Comparison of ENCODE assay signal across 9 cellular contexts in the genomic region with DNA sequence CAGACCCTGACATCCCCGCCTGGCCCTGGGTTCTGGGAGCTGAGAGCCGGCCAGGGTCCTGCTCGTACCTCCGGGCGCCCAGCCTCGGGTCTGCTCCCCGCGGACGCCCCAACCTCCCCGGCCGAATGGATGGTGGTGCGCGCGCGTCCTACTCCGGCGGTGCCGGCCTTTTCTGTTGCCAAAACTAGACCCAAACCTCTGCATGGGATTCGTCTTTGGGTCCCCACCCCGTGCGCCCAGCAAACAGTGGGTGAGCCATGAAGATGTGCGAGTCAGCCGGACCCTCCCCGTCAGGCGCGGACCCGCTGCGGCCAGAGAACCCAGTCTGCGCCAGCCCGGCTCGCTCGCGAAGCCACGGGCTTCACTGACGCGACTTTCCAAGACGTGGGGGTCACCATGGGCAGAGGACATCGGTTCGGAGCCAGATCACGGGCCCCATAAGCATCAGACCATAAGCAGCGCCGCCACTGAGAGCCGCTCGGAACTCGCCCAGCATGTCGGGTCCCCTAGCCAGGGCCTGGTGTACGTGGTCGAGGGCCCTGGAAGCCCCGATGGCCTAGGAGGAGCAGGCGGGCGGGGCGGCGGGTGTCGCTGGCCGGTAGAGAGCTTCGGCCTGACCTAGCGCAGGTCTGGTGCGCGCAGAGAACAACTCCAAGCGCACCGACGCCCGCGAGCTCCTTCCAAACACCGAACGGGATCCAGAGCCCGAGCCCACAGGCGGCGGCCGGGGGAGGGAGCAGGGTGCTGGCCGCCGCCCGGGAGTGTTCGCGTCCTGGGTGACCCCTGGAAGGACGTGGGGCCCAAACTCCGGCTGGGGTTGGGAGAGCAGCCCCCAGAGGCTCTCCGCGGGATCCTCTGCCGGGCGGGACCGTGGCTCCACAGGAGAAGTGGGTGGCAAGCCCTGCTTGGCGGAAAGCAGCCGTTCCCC. TPM values are rescaled to one million over a fixed set of nuclear protein-coding genes. Genes with fewer than 3 reads are reported as not detected.
A peak's percentile ranks its signal among the peaks of the same experiment; 100 is the strongest.
DNase-seq lines count a peak whose midpoint lies in the region; ATAC-seq and TF ChIP-seq lines count a peak whose summit lies in the region.
"Had no signal": no experiment of that assay in that cellular context is flagged by ENCODE, and none has a peak within 500 bp of the region (broad histone marks: within the 10 kb centered on the region; RNA-seq: fewer than 3 reads in every experiment).

No MANE protein-coding gene starts in this region.

- H3K9me3 ChIP-seq in CD8-positive, alpha-beta T cell (ENCODE audit: low read length): no peaks in the 10 kb centered on the region
- no peaks in the 10 kb centered on the region for H3K9me3 ChIP-seq in HUES48 (ENCODE audit: control insufficient read depth, insufficient read depth, low read length)

- peaks cover 37% of the 10 kb centered on the region for H3K27me3 Mint-ChIP-seq in CD8-positive, alpha-beta T cell (ENCODE audit: low read depth)
- no peaks in the 10 kb centered on the region for H3K27me3 Mint-ChIP-seq in MCF 10A (ENCODE audit: insufficient read depth, unreplicated experiment)
- H3K27me3 Mint-ChIP-seq in natural killer cell treated with Interleukin-12 subunit alpha and Interleukin-12 subunit beta and Interleukin-15 and Interleukin-18, amount 100 ng/mL, for 72 hours: peaks cover 22 to 28% of the 10 kb centered on the region in 2 donors

- no peak overlapping the region for H3K27ac ChIP-seq in CD8-positive, alpha-beta T cell (ENCODE audit: low read depth, low read length)
- H3K27ac ChIP-seq in HUES48 (ENCODE audit: low read depth, low read length): no peak overlapping the region

- TF ChIP-seq CTCF in CD8-positive, alpha-beta T cell (IDR thresholded peaks at IDR 0.05): no peak
- no peak for TF ChIP-seq CTCF in MCF 10A (IDR thresholded peaks at IDR 0.05; ENCODE audit: unreplicated experiment)

- no TSS peak for BruUV-seq in MCF 10A (replicated peaks; lab: Mats Ljungman, UMichigan)

- H3K36me3 ChIP-seq in CD8-positive, alpha-beta T cell (ENCODE audit: insufficient read depth, low read length): peaks cover 6% of the 10 kb centered on the region
- peaks cover 19% of the 10 kb centered on the region for H3K36me3 ChIP-seq in HUES48 (ENCODE audit: control insufficient read depth, insufficient read depth, low read length)

- no peak overlapping the region for H3K9ac ChIP-seq in HUES48 (ENCODE audit: low read depth, low read length)

- POLR2A ChIA-PET in CD8-positive, alpha-beta T cell (lab: Charles Lee): interaction anchor here (1.0 kb wide), 1 partner anchor 11 kb away, joined by 5 read pairs; no protein-coding TSS in a partner anchor
- POLR2A ChIA-PET in MCF 10A (lab: Yijun Ruan, JAX): interaction anchor here (0.6 kb wide), 1 partner anchor 9 kb away, joined by 4 read pairs; no protein-coding TSS in a partner anchor

- H3K4me3 ChIP-seq in CD8-positive, alpha-beta T cell (ENCODE audit: low read depth, low read length): peak overlapping the region; percentile 19
- H3K4me3 ChIP-seq in HUES48 (ENCODE audit: low read depth, low read length): peak overlapping the region; percentile 95

- no peak for ATAC-seq in CD8-positive, alpha-beta T cell
- no peak for ATAC-seq in natural killer cell treated with Interleukin-12 subunit alpha and Interleukin-12 subunit beta and Interleukin-15 and Interleukin-18, amount 100 ng/mL, for 72 hours
- ATAC-seq in GM21737 (IDR thresholded peaks at IDR 0.05; ENCODE audit: unreplicated experiment) (no peak), GM21447 (IDR thresholded peaks at IDR 0.05; ENCODE audit: unreplicated experiment) (no peak), HG03025 (IDR thresholded peaks at IDR 0.05; ENCODE audit: low FRiP score, unreplicated experiment) (no peak)
- ATAC-seq: left colon had no signal

- H3K4me1 ChIP-seq in CD8-positive, alpha-beta T cell (ENCODE audit: insufficient read depth, low read length): peaks cover 38% of the 10 kb centered on the region
- H3K4me1 ChIP-seq in HUES48 (ENCODE audit: control insufficient read depth, insufficient read depth, low read length): peaks cover 8% of the 10 kb centered on the region; the same call in 1 of the 2 replicates

- H3K4me3 Mint-ChIP-seq in CD8-positive, alpha-beta T cell: peak overlapping the region; percentile 55
- H3K4me3 Mint-ChIP-seq in MCF 10A (ENCODE audit: unreplicated experiment): peak overlapping the region; percentile 43
- H3K4me3 Mint-ChIP-seq in natural killer cell treated with Interleukin-12 subunit alpha and Interleukin-12 subunit beta and Interleukin-15 and Interleukin-18, amount 100 ng/mL, for 72 hours: peak overlapping the region; percentile 15

- CTCF ChIA-PET in CD8-positive, alpha-beta T cell (lab: Charles Lee): no interaction called here
- CTCF ChIA-PET in MCF 10A (lab: Yijun Ruan, JAX): interaction anchor here (0.5 to 1.2 kb wide), 4 partner anchors 16 to 1864 kb away, joined by 3 to 5 read pairs (median 3); no protein-coding TSS in a partner anchor

- H3K27me3 ChIP-seq in CD8-positive, alpha-beta T cell (ENCODE audit: insufficient read depth, low read length): peaks cover 26% of the 10 kb centered on the region
- peaks cover 61% of the 10 kb centered on the region for H3K27me3 ChIP-seq in HUES48 (ENCODE audit: control insufficient read depth, insufficient read depth, low read length)

- intact Hi-C loops in CD8-positive, alpha-beta T cell (cut with DNase I, micrococcal nuclease): loop anchor here in 1 of 2 experiments (2.0 kb wide), 1 partner anchor 206 kb away; the partner anchor contains the start of genes CEP104 and DFFB
- intact Hi-C loops in MCF 10A (cut with micrococcal nuclease): no loop called here

- peaks cover 20% of the 10 kb centered on the region for H3K36me3 Mint-ChIP-seq in CD8-positive, alpha-beta T cell
- peaks cover 5% of the 10 kb centered on the region for H3K36me3 Mint-ChIP-seq in MCF 10A (ENCODE audit: insufficient read depth, unreplicated experiment)
- H3K36me3 Mint-ChIP-seq in natural killer cell treated with Interleukin-12 subunit alpha and Interleukin-12 subunit beta and Interleukin-15 and Interleukin-18, amount 100 ng/mL, for 72 hours: no peaks in the 10 kb centered on the region

- no peak overlapping the region for H3K27ac Mint-ChIP-seq in CD8-positive, alpha-beta T cell
- H3K27ac Mint-ChIP-seq in MCF 10A (ENCODE audit: low read depth, unreplicated experiment): no peak overlapping the region
- H3K27ac Mint-ChIP-seq in natural killer cell treated with Interleukin-12 subunit alpha and Interleukin-12 subunit beta and Interleukin-15 and Interleukin-18, amount 100 ng/mL, for 72 hours: no peak overlapping the region

- no peak for DNase-seq in CD8-positive, alpha-beta T cell
- DNase-seq in MCF 10A (ENCODE audit: unreplicated experiment): no peak
- no peak for DNase-seq in natural killer cell treated with Interleukin-12 subunit alpha and Interleukin-12 subunit beta and Interleukin-15 and Interleukin-18, amount 100 ng/mL, for 72 hours (ENCODE audit: low spot score)
- DNase-seq in NCI-H1417 (lab: John Stamatoyannopoulos, UW): no peak

- H3K9me3 Mint-ChIP-seq in CD8-positive, alpha-beta T cell: no peaks in the 10 kb centered on the region
- no peaks in the 10 kb centered on the region for H3K9me3 Mint-ChIP-seq in MCF 10A (ENCODE audit: unreplicated experiment)
- no peaks in the 10 kb centered on the region for H3K9me3 Mint-ChIP-seq in natural killer cell treated with Interleukin-12 subunit alpha and Interleukin-12 subunit beta and Interleukin-15 and Interleukin-18, amount 100 ng/mL, for 72 hours

- peaks cover 32% of the 10 kb centered on the region for H3K4me1 Mint-ChIP-seq in CD8-positive, alpha-beta T cell (ENCODE audit: low read depth)
- peaks cover 7% of the 10 kb centered on the region for H3K4me1 Mint-ChIP-seq in MCF 10A (ENCODE audit: insufficient read depth, unreplicated experiment)
- H3K4me1 Mint-ChIP-seq in natural killer cell treated with Interleukin-12 subunit alpha and Interleukin-12 subunit beta and Interleukin-15 and Interleukin-18, amount 100 ng/mL, for 72 hours (ENCODE audit: low read depth in 2 of 2): peaks cover 12 to 16% of the 10 kb centered on the region in 2 donors

RNA-seq across cellular contexts. Expression of gene TP73, which starts 1.0 kb away (rescaled TPM):
- not detected for total RNA-seq in CD8-positive, alpha-beta T cell
- total RNA-seq in MCF 10A (2022): 0.37 and 0.82 TPM in 2 replicates
- 1 to 10 TPM; 1.5 to 5.7 TPM for total RNA-seq in natural killer cell treated with Interleukin-12 subunit alpha and Interleukin-12 subunit beta and Interleukin-15 and Interleukin-18, amount 100 ng/mL, for 72 hours

RNA-seq across cellular contexts. Expression of gene WRAP73, which starts 1.4 kb away (rescaled TPM):
- 10 to 100 TPM; 23.7 to 27.5 TPM for total RNA-seq in CD8-positive, alpha-beta T cell
- 25.3 and 29.8 TPM in 2 replicates for total RNA-seq in MCF 10A (2022)
- 10 to 100 TPM; 27.6 to 51.3 TPM for total RNA-seq in natural killer cell treated with Interleukin-12 subunit alpha and Interleukin-12 subunit beta and Interleukin-15 and Interleukin-18, amount 100 ng/mL, for 72 hours

RNA-seq across cellular contexts. Expression of gene TPRG1L, which starts 26.5 kb away (rescaled TPM):
- 10 to 100 TPM; 39.0 to 39.8 TPM for total RNA-seq in CD8-positive, alpha-beta T cell
- 21.9 and 29.7 TPM in 2 replicates for total RNA-seq in MCF 10A (2022)
- total RNA-seq in natural killer cell treated with Interleukin-12 subunit alpha and Interleukin-12 subunit beta and Interleukin-15 and Interleukin-18, amount 100 ng/mL, for 72 hours: 10 to 100 TPM; 11.9 to 18.4 TPM

RNA-seq across cellular contexts. Expression of gene MEGF6, which starts 40.0 kb away (rescaled TPM):
- 10 to 100 TPM; 33.9 to 42.8 TPM for total RNA-seq in CD8-positive, alpha-beta T cell
- 12.9 and 14.3 TPM in 2 replicates for total RNA-seq in MCF 10A (2022)
- 1 to 10 TPM in 1 of 2 donors, under 1 TPM in 1; 0.36 to 1.6 TPM for total RNA-seq in natural killer cell treated with Interleukin-12 subunit alpha and Interleukin-12 subunit beta and Interleukin-15 and Interleukin-18, amount 100 ng/mL, for 72 hours
